8 cellular contexts compared by ENCODE assay signal in the genomic region with DNA sequence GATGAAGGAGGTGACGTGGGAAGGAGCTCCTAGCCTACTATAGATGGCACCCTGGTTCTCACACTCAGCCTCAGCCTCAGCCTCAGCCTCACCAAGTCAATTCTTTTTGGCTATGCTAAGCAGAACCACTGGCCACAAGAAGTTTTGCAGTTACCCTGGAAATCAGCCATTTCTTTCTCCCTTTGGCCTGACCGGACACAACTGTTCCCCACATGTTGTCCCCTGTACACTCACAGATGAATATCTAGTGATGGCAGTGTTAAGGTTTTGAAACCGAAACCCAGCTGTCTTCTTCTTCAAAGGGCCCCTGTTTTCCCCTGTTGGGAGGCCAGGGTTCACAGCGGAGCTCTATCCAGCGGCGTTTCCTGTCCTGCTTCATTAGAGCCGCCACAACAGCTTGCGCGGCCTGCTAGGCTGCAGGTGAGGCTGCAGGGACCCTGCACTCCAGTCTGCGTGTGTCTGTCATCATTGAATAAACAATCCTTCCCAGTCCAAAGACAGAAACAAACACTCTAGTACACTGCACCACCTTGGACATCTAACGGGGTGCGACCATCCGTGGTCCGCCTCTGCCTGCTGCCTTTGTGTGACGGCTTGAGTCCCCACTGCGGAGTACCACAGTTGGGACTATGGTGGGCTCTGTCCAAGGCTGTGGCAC.
DNase-seq lines count a peak whose midpoint lies in the region; ATAC-seq and TF ChIP-seq lines count a peak whose summit lies in the region.

No MANE protein-coding gene starts in this region.

- H3K27me3 ChIP-seq in tibial nerve (no peaks in the 10 kb centered on the region), breast epithelium (no peaks in the 10 kb centered on the region)

- ATAC-seq in GM21825 (IDR thresholded peaks at IDR 0.05; ENCODE audit: unreplicated experiment), result peak; percentile 93

- TF ChIP-seq POLR2A in tibial nerve (IDR thresholded peaks at IDR 0.05), result no peak
- no peak for TF ChIP-seq POLR2A in breast epithelium (IDR thresholded peaks at IDR 0.05)

- intact Hi-C loops in breast epithelium (cut with DNase I; ENCODE audit: low total_unique reads), result no loop called here

- H3K9me3 ChIP-seq in tibial nerve, result no peaks in the 10 kb centered on the region
- H3K9me3 ChIP-seq in breast epithelium, result no peaks in the 10 kb centered on the region

- H3K4me3 ChIP-seq in tibial nerve (no peak overlapping the region), breast epithelium (no peak overlapping the region)

- H3K27ac ChIP-seq in tibial nerve (no peak overlapping the region), breast epithelium (no peak overlapping the region)

- no peak for TF ChIP-seq EP300 in tibial nerve (IDR thresholded peaks at IDR 0.05)

- DNase-seq in activated CD4-positive, alpha-beta T cell treated with anti-CD3 and anti-CD28 coated beads, Interleukin-2, amount 50 U/mL, for 48 hours, result peak; percentile 10 to 12
- no peak for DNase-seq in activated CD4-positive, alpha-beta T cell treated with anti-CD3 and anti-CD28 coated beads, Interleukin-2, amount 50 U/mL, for 4 hours
- DNase-seq in MV-4-11 (lab: John Stamatoyannopoulos, UW) (peak; percentile 56), iris pigment epithelial cell (ENCODE audit: low read depth) (peak; percentile 28), NCI-H524 treated with DMSO at 0.1 percent for 48 hours (lab: John Stamatoyannopoulos, UW) (no peak), tibial nerve (ENCODE audit: low spot score in 2 of 2) (no peak), breast epithelium (ENCODE audit: low spot score in 2 of 2) (no peak)

- no peak for TF ChIP-seq CTCF in tibial nerve (IDR thresholded peaks at IDR 0.05)
- no peak for TF ChIP-seq CTCF in breast epithelium (IDR thresholded peaks at IDR 0.05)

- H3K36me3 ChIP-seq in tibial nerve (peaks cover 0 to 10% (median 0%) of the 10 kb centered on the region in 3 donors), breast epithelium (no peaks in the 10 kb centered on the region)

- 90 to 92% methylated on average over 16 of the region's 16 CpGs for WGBS in tibial nerve, 2 donors

- H3K4me1 ChIP-seq in tibial nerve (peaks cover 0 to 9% (median 0%) of the 10 kb centered on the region in 4 donors), breast epithelium (no peaks in the 10 kb centered on the region)

Comparison
In these comparisons a context has a peak if more than half of its experiments do, and no peak if none do; other contexts are left out.
1. DNase-seq: peak in activated CD4-positive, alpha-beta T cell treated with anti-CD3 and anti-CD28 coated beads, Interleukin-2, amount 50 U/mL, for 48 hours (2 of 2), MV-4-11 (single experiment) and iris pigment epithelial cell (single experiment); none in activated CD4-positive, alpha-beta T cell treated with anti-CD3 and anti-CD28 coated beads, Interleukin-2, amount 50 U/mL, for 4 hours (0 of 2), NCI-H524 treated with DMSO at 0.1 percent for 48 hours (single experiment), tibial nerve (0 of 2) and breast epithelium (0 of 2).